Comparison of ENCODE assay signal across 20 cellular contexts in genomic region chr3:115877647-115877934, GRCh38.
DNase-seq lines count a peak whose midpoint lies in the region; ATAC-seq, FAIRE-seq and TF ChIP-seq lines count a peak whose summit lies in the region.
"Had no signal": no experiment of that assay in that cellular context is flagged by ENCODE, and none has a peak within 500 bp of the region (broad histone marks: within the 10 kb centered on the region; RNA-seq: fewer than 3 reads in every experiment).

No MANE protein-coding gene starts in this region.

- H3K9me3 ChIP-seq in heart right ventricle (no peaks in the 10 kb centered on the region), esophagus muscularis mucosa (no peaks in the 10 kb centered on the region), ovary (no peaks in the 10 kb centered on the region), small intestine (ENCODE audit: control insufficient read depth, low read depth) (no peaks in the 10 kb centered on the region)
- H3K9me3 ChIP-seq: Peyer's patch had no signal

- intact Hi-C loops in heart right ventricle (cut with DNase I) (no loop called here), left cardiac atrium (cut with DNase I) (no loop called here), esophagus muscularis mucosa (cut with DNase I) (no loop called here), ovary (cut with DNase I) (no loop called here)

- H3K27me3 ChIP-seq in heart right ventricle: no peaks in the 10 kb centered on the region
- H3K27me3 ChIP-seq in esophagus muscularis mucosa: no peaks in the 10 kb centered on the region
- no peaks in the 10 kb centered on the region for H3K27me3 ChIP-seq in ovary
- H3K27me3 ChIP-seq in small intestine (ENCODE audit: control insufficient read depth in 2 of 2, insufficient read depth in 2 of 2, low read length in 2 of 2): no peaks in the 10 kb centered on the region
- H3K27me3 ChIP-seq: Peyer's patch had no signal

- TF ChIP-seq EP300 in esophagus muscularis mucosa (IDR thresholded peaks at IDR 0.05) (no peak), ovary (IDR thresholded peaks at IDR 0.05) (no peak)

- no peak for FAIRE-seq in small intestine (lab: Jason Lieb, UNC)
- FAIRE-seq: A204.1 had no signal

- 44 to 57% methylated on average over 2 of the region's 2 CpGs for WGBS in heart right ventricle, 2 donors
- 49% methylated on average over 2 of the region's 2 CpGs for WGBS in esophagus muscularis mucosa
- WGBS in ovary, 3 donors: 1 to 8% (median 6%) methylated on average over 2 of the region's 2 CpGs
- 37% methylated on average over 2 of the region's 2 CpGs for WGBS in urinary bladder
- WGBS in small intestine, 3 donors: 51 to 55% (median 53%) methylated on average over 2 of the region's 2 CpGs

- TF ChIP-seq CTCF in heart right ventricle (IDR thresholded peaks at IDR 0.05) (no peak), esophagus muscularis mucosa (IDR thresholded peaks at IDR 0.05) (no peak), ovary (IDR thresholded peaks at IDR 0.05) (no peak)

- H3K4me1 ChIP-seq in heart right ventricle: peaks cover 0 to 8% (median 0%) of the 10 kb centered on the region in 9 donors
- peaks cover 0 to 14% (median 7%) of the 10 kb centered on the region in 4 donors for H3K4me1 ChIP-seq in esophagus muscularis mucosa
- H3K4me1 ChIP-seq in ovary (ENCODE audit: insufficient read depth): no peaks in the 10 kb centered on the region
- H3K4me1 ChIP-seq in urinary bladder (ENCODE audit: insufficient read depth): no peaks in the 10 kb centered on the region
- no peaks in the 10 kb centered on the region for H3K4me1 ChIP-seq in small intestine (ENCODE audit: control insufficient read depth in 2 of 2, insufficient read depth in 1 of 2, low read depth in 1 of 2, low read length in 1 of 2)
- H3K4me1 ChIP-seq: Peyer's patch had no signal

- ATAC-seq in heart right ventricle: no peak
- no peak for ATAC-seq in left cardiac atrium
- ATAC-seq: esophagus mucosa; naive thymus-derived CD4-positive, alpha-beta T cell had no signal

- H3K4me3 ChIP-seq in heart right ventricle (peak overlapping the region in 7 of 10 donors; percentile 3 to 35 (median 30)), esophagus muscularis mucosa (peak overlapping the region; percentile 14 to 42 (median 28)), ovary (peak overlapping the region; percentile 7), urinary bladder (ENCODE audit: low read depth, low read length) (peak overlapping the region; percentile 28), small intestine (ENCODE audit: low read depth in 1 of 2, low read length in 2 of 2) (no peak overlapping the region)
- H3K4me3 ChIP-seq: Peyer's patch had no signal

- DNase-seq in heart right ventricle (no peak), left cardiac atrium (no peak), esophagus muscularis mucosa (ENCODE audit: extremely low spot score) (no peak), ovary (peak in 1 of 5 donors; percentile 17), NCI-H187 treated with DMSO at 0.1 percent for 48 hours (lab: John Stamatoyannopoulos, UW) (no peak), small intestine (no peak), DMS53 treated with DMSO at 0.1 percent for 48 hours (lab: John Stamatoyannopoulos, UW; ENCODE audit: unreplicated experiment) (no peak)
- DNase-seq: activated CD4-positive, alpha-beta T cell treated with anti-CD3 and anti-CD28 coated beads, Interleukin-2, amount 50 U/mL, for 4 hours; activated naive CD4-positive, alpha-beta T cell treated with anti-CD3 and anti-CD28 coated beads, Interleukin-2, amount 10 ng/mL, durations not matched to agents 7 days and 5 days; activated T-cell treated with anti-CD3 and anti-CD28 coated beads, Interleukin-2, amount 50 U/mL, for 1 hour; CD4-positive, alpha-beta T cell; naive thymus-derived CD4-positive, alpha-beta T cell; NCI-H1092; NCI-H774; Peyer's patch; stimulated activated CD4-positive, alpha-beta T cell treated with anti-CD3 and anti-CD28 coated beads, Interleukin-1b, Interleukin-23, amount 100 ng/mL, for 48 hours; SW 1271 had no signal

- H3K27ac ChIP-seq in heart right ventricle (peak overlapping the region in 1 of 10 donors; percentile 2), esophagus muscularis mucosa (replicated peaks in 1 of 4) (no peak overlapping the region), ovary (peak overlapping the region in 1 of 2 donors; percentile 19), urinary bladder (ENCODE audit: low read depth) (no peak overlapping the region), small intestine (ENCODE audit: low read depth in 1 of 2, low read length in 1 of 2) (no peak overlapping the region)
- H3K27ac ChIP-seq: Peyer's patch had no signal

- no peaks in the 10 kb centered on the region for H3K36me3 ChIP-seq in heart right ventricle
- H3K36me3 ChIP-seq in esophagus muscularis mucosa: no peaks in the 10 kb centered on the region
- H3K36me3 ChIP-seq in ovary: no peaks in the 10 kb centered on the region
- H3K36me3 ChIP-seq in urinary bladder (ENCODE audit: insufficient read depth): no peaks in the 10 kb centered on the region
- no peaks in the 10 kb centered on the region for H3K36me3 ChIP-seq in small intestine (ENCODE audit: control insufficient read depth in 2 of 2, insufficient read depth in 2 of 2, low read length in 2 of 2)
- H3K36me3 ChIP-seq: Peyer's patch had no signal

- no peak for TF ChIP-seq POLR2A in esophagus muscularis mucosa (IDR thresholded peaks at IDR 0.05; ENCODE audit: low read depth)
- no peak for TF ChIP-seq POLR2A in ovary (IDR thresholded peaks at IDR 0.05)

Comparison
In these comparisons a context has a peak if more than half of its experiments do, and no peak if none do; other contexts are left out.
1. H3K4me3 ChIP-seq: peak in heart right ventricle (7 of 10), esophagus muscularis mucosa (4 of 4), ovary (single experiment) and urinary bladder (single experiment); none in small intestine (0 of 2).